9 cellular contexts compared by ENCODE assay signal in the genomic region with DNA sequence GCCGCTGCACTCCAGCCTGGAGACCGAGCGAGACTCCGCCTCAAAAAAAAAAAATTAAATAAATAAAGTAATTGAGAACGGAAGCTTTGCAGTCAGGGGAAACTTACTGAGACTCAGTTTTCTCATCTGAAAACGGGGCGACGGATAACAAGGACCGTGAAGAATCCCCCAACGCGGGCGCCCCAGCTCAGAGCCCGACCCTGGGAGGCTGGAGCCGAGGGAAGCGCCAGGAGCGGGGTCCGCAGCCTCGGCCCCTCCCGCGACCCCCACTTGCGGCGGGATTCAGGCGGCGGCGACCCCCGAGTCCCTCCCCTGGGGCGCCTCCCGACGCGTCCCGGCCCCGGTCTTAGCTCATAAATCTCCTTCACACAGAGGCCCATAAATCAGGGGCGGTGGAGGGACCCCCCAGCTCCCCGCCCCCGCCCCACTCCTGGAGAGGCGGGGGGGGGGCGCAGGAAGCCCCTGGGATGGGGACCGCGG. TPM values are rescaled to one million over a fixed set of nuclear protein-coding genes. Genes with fewer than 3 reads are reported as not detected.
DNase-seq lines count a peak whose midpoint lies in the region; ATAC-seq lines count a peak whose summit lies in the region.
"Had no signal": no experiment of that assay in that cellular context is flagged by ENCODE, and none has a peak within 500 bp of the region (broad histone marks: within the 10 kb centered on the region; RNA-seq: fewer than 3 reads in every experiment).

No MANE protein-coding gene starts in this region.

- H3K36me3 Mint-ChIP-seq in activated CD4-positive, alpha-beta T cell treated with anti-CD3 and anti-CD28 coated beads, Interleukin-2, amount 10 ng/mL, durations not matched to agents 7 days and 5 days (ENCODE audit: low read depth): peaks cover 3% of the 10 kb centered on the region
- H3K36me3 Mint-ChIP-seq in activated naive CD8-positive, alpha-beta T cell treated with anti-CD3 and anti-CD28 coated beads, Interleukin-2, amount 50 U/mL, for 24 hours (ENCODE audit: low read depth): no peaks in the 10 kb centered on the region
- H3K36me3 Mint-ChIP-seq in immature natural killer cell: no peaks in the 10 kb centered on the region

- no peaks in the 10 kb centered on the region for H3K9me3 Mint-ChIP-seq in activated CD4-positive, alpha-beta T cell treated with anti-CD3 and anti-CD28 coated beads, Interleukin-2, amount 10 ng/mL, durations not matched to agents 7 days and 5 days
- H3K9me3 Mint-ChIP-seq in activated naive CD8-positive, alpha-beta T cell treated with anti-CD3 and anti-CD28 coated beads, Interleukin-2, amount 50 U/mL, for 24 hours: no peaks in the 10 kb centered on the region
- no peaks in the 10 kb centered on the region for H3K9me3 Mint-ChIP-seq in immature natural killer cell

- no peak for ATAC-seq in activated naive CD8-positive, alpha-beta T cell treated with anti-CD3 and anti-CD28 coated beads, Interleukin-2, amount 50 U/mL, for 24 hours
- no peak for ATAC-seq in HG02981 (IDR thresholded peaks at IDR 0.05; ENCODE audit: unreplicated experiment)

- peak overlapping the region; percentile 8 for H3K4me3 ChIP-seq in thymus (ENCODE audit: low read length)

- no peak overlapping the region for H3K27ac Mint-ChIP-seq in activated CD4-positive, alpha-beta T cell treated with anti-CD3 and anti-CD28 coated beads, Interleukin-2, amount 10 ng/mL, durations not matched to agents 7 days and 5 days
- H3K27ac Mint-ChIP-seq in activated naive CD8-positive, alpha-beta T cell treated with anti-CD3 and anti-CD28 coated beads, Interleukin-2, amount 50 U/mL, for 24 hours: no peak overlapping the region
- H3K27ac Mint-ChIP-seq in immature natural killer cell: peak overlapping the region in 1 of 6 donors; percentile 84

- peaks cover 32% of the 10 kb centered on the region for H3K27me3 ChIP-seq in thymus (ENCODE audit: control insufficient read depth, insufficient read depth)

- no peak for DNase-seq in activated CD4-positive, alpha-beta T cell treated with anti-CD3 and anti-CD28 coated beads, Interleukin-2, amount 10 ng/mL, durations not matched to agents 7 days and 5 days
- DNase-seq in activated CD4-positive, alpha-beta T cell treated with anti-CD3 and anti-CD28 coated beads, Interleukin-2, amount 50 U/mL, for 48 hours: no peak
- no peak for DNase-seq in activated naive CD8-positive, alpha-beta T cell treated with anti-CD3 and anti-CD28 coated beads, Interleukin-2, amount 50 U/mL, for 24 hours
- peak; percentile 23 to 38 (median 37) for DNase-seq in immature natural killer cell
- DNase-seq in stimulated activated CD4-positive, alpha-beta T cell treated with anti-CD3 and anti-CD28 coated beads, Interleukin-2, amount 100 ng/mL, for 24 hours: no peak
- no peak for DNase-seq in NK-92 treated with Interleukin-12 subunit alpha and Interleukin-12 subunit beta, amount 100 ng/mL, for 24 hours (lab: John Stamatoyannopoulos, UW)
- DNase-seq: DND-41 had no signal

- CTCF ChIA-PET in activated CD4-positive, alpha-beta T cell treated with anti-CD3 and anti-CD28 coated beads, Interleukin-2, amount 10 ng/mL, durations not matched to agents 7 days and 5 days (lab: Charles Lee): interaction anchor here (0.7 to 2.0 kb wide), 9 partner anchors 9 to 872 kb away, joined by 3 to 9 read pairs (median 4); no protein-coding TSS in a partner anchor

- H3K9me3 ChIP-seq in thymus (ENCODE audit: control insufficient read depth): peaks cover 1% of the 10 kb centered on the region

- no peaks in the 10 kb centered on the region for H3K36me3 ChIP-seq in thymus (ENCODE audit: control insufficient read depth, insufficient read depth)

- H3K27me3 Mint-ChIP-seq in activated CD4-positive, alpha-beta T cell treated with anti-CD3 and anti-CD28 coated beads, Interleukin-2, amount 10 ng/mL, durations not matched to agents 7 days and 5 days: peaks cover 41% of the 10 kb centered on the region
- H3K27me3 Mint-ChIP-seq in activated naive CD8-positive, alpha-beta T cell treated with anti-CD3 and anti-CD28 coated beads, Interleukin-2, amount 50 U/mL, for 24 hours: peaks cover 31% of the 10 kb centered on the region
- H3K27me3 Mint-ChIP-seq in immature natural killer cell (ENCODE audit: low read depth in 3 of 3): peaks cover 3 to 4% (median 4%) of the 10 kb centered on the region in 3 donors

- 3% methylated on average over 39 of the region's 39 CpGs for WGBS in thymus

- H3K4me3 Mint-ChIP-seq in activated CD4-positive, alpha-beta T cell treated with anti-CD3 and anti-CD28 coated beads, Interleukin-2, amount 10 ng/mL, durations not matched to agents 7 days and 5 days: peak overlapping the region; percentile 67
- H3K4me3 Mint-ChIP-seq in activated naive CD8-positive, alpha-beta T cell treated with anti-CD3 and anti-CD28 coated beads, Interleukin-2, amount 50 U/mL, for 24 hours: peak overlapping the region; percentile 74
- peak overlapping the region; percentile 75 to 85 (median 78) for H3K4me3 Mint-ChIP-seq in immature natural killer cell

- H3K4me1 ChIP-seq in thymus (ENCODE audit: control insufficient read depth, insufficient read depth, low read length): no peaks in the 10 kb centered on the region

- peaks cover 39% of the 10 kb centered on the region for H3K4me1 Mint-ChIP-seq in activated CD4-positive, alpha-beta T cell treated with anti-CD3 and anti-CD28 coated beads, Interleukin-2, amount 10 ng/mL, durations not matched to agents 7 days and 5 days
- H3K4me1 Mint-ChIP-seq in activated naive CD8-positive, alpha-beta T cell treated with anti-CD3 and anti-CD28 coated beads, Interleukin-2, amount 50 U/mL, for 24 hours: peaks cover 26% of the 10 kb centered on the region
- peaks cover 50 to 56% of the 10 kb centered on the region in 2 donors for H3K4me1 Mint-ChIP-seq in immature natural killer cell

- POLR2A ChIA-PET in activated CD4-positive, alpha-beta T cell treated with anti-CD3 and anti-CD28 coated beads, Interleukin-2, amount 10 ng/mL, durations not matched to agents 7 days and 5 days (lab: Charles Lee): no interaction called here

- H3K27ac ChIP-seq in thymus (ENCODE audit: low read depth): no peak overlapping the region

RNA-seq across cellular contexts. Expression of a gene that starts 10.3 kb away (rescaled TPM):
- total RNA-seq in activated CD4-positive, alpha-beta T cell treated with anti-CD3 and anti-CD28 coated beads, Interleukin-2, amount 10 ng/mL, durations not matched to agents 7 days and 5 days: not detected
- polyA plus RNA-seq in immature natural killer cell: not detected
- not detected for polyA plus RNA-seq in thymus

RNA-seq across cellular contexts. Expression of a gene that starts 19.5 kb away (rescaled TPM):
- under 1 TPM; 0.27 to 0.52 TPM for total RNA-seq in activated CD4-positive, alpha-beta T cell treated with anti-CD3 and anti-CD28 coated beads, Interleukin-2, amount 10 ng/mL, durations not matched to agents 7 days and 5 days
- polyA plus RNA-seq in immature natural killer cell: under 1 TPM in 1 of 3 donors, not detected in 2; 0.62 TPM
- polyA plus RNA-seq in thymus: 1.0 TPM

Comparison
In these comparisons a context has a peak if more than half of its experiments do, and no peak if none do; other contexts are left out.
1. DNase-seq: peak in immature natural killer cell (3 of 3); none in activated CD4-positive, alpha-beta T cell treated with anti-CD3 and anti-CD28 coated beads, Interleukin-2, amount 10 ng/mL, durations not matched to agents 7 days and 5 days (single experiment), activated CD4-positive, alpha-beta T cell treated with anti-CD3 and anti-CD28 coated beads, Interleukin-2, amount 50 U/mL, for 48 hours (0 of 2), activated naive CD8-positive, alpha-beta T cell treated with anti-CD3 and anti-CD28 coated beads, Interleukin-2, amount 50 U/mL, for 24 hours (single experiment), stimulated activated CD4-positive, alpha-beta T cell treated with anti-CD3 and anti-CD28 coated beads, Interleukin-2, amount 100 ng/mL, for 24 hours (0 of 2) and NK-92 treated with Interleukin-12 subunit alpha and Interleukin-12 subunit beta, amount 100 ng/mL, for 24 hours (single experiment).
2. Peak in every context shown above with its lines, with median percentiles within 50 percentile points of each other: H3K4me3 Mint-ChIP-seq.